24 cellular contexts compared by ENCODE assay signal in the genomic region with DNA sequence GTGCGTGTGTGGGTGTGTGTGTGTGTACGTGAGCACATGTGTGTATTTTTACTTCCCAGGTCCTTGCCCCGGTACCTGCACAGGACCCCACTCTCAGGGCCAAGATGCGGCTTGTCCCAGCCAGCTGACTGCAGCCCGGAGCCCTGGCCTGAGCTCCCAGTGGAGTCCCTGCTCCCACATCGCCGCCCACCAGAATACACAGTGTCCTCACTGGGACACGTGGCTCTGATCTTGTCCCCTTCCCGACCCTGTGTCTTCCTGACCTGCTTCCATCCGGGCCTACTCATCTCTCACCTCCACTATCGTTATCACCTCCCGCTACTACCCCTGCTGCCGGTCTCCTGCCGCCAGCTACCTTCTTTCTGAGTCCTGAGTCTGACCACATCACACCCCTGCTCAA.
DNase-seq lines count a peak whose midpoint lies in the region; ATAC-seq, FAIRE-seq and TF ChIP-seq lines count a peak whose summit lies in the region.
"Had no signal": no experiment of that assay in that cellular context is flagged by ENCODE, and none has a peak within 500 bp of the region (broad histone marks: within the 10 kb centered on the region; RNA-seq: fewer than 3 reads in every experiment).

No MANE protein-coding gene starts in this region.

- H3K27me3 ChIP-seq in HepG2 (ENCODE audit: control insufficient read depth in 1 of 2, insufficient read depth in 2 of 2, low read length in 2 of 2) = peaks cover 2 to 18% of the 10 kb centered on the region in 2 experiments; a peak in 3 of 5 replicates
- H3K27me3 ChIP-seq in neural progenitor cell = no peaks in the 10 kb centered on the region
- H3K27me3 ChIP-seq in esophagus squamous epithelium = no peaks in the 10 kb centered on the region
- H3K27me3 ChIP-seq: Peyer's patch, SJCRH30 had no signal

- H3K9ac ChIP-seq in HepG2 (ENCODE audit: insufficient read depth, low read depth, low read length) (no peak overlapping the region), neural progenitor cell (no peak overlapping the region)

- peak overlapping the region; percentile 31 for H3K4me3 Mint-ChIP-seq in neural progenitor cell
- no peak overlapping the region for H3K4me3 Mint-ChIP-seq in activated naive CD8-positive, alpha-beta T cell treated with anti-CD3 and anti-CD28 coated beads for 36 hours

- H3K27ac ChIP-seq in HepG2 (ENCODE audit: extremely low read length, insufficient read depth, low read length) (no peak overlapping the region), neural progenitor cell (no peak overlapping the region), esophagus squamous epithelium (no peak overlapping the region)
- H3K27ac ChIP-seq: Peyer's patch, SJCRH30 had no signal

- no peaks in the 10 kb centered on the region for H3K79me2 ChIP-seq in HepG2 (ENCODE audit: insufficient read depth, low read length)
- H3K79me2 ChIP-seq in neural progenitor cell (ENCODE audit: low read depth) = no peaks in the 10 kb centered on the region

- TF ChIP-seq CTCF in HepG2 (CRISPR knock-in tag; IDR thresholded peaks at IDR 0.05) (no peak), neural progenitor cell (IDR thresholded peaks at IDR 0.05) (no peak), esophagus squamous epithelium (IDR thresholded peaks at IDR 0.05) (no peak)

- H3K4me3 ChIP-seq in HepG2 (replicated peaks in 1 of 3; ENCODE audit: insufficient read depth in 1 of 3, low read depth in 2 of 3, low read length in 3 of 3) = no peak overlapping the region
- no peak overlapping the region for H3K4me3 ChIP-seq in neural progenitor cell
- H3K4me3 ChIP-seq in esophagus squamous epithelium = no peak overlapping the region
- H3K4me3 ChIP-seq: Peyer's patch, SJCRH30 had no signal

- H3K27ac Mint-ChIP-seq in neural progenitor cell = peak overlapping the region; percentile 44
- H3K27ac Mint-ChIP-seq in activated naive CD8-positive, alpha-beta T cell treated with anti-CD3 and anti-CD28 coated beads for 36 hours = no peak overlapping the region

- no peak overlapping the region for H2AFZ ChIP-seq in HepG2 (ENCODE audit: low read length)
- no peak overlapping the region for H2AFZ ChIP-seq in neural progenitor cell (replicated peaks)

- no peaks in the 10 kb centered on the region for H3K9me3 ChIP-seq in HepG2 (ENCODE audit: low read length)
- H3K9me3 ChIP-seq in neural progenitor cell (ENCODE audit: low read depth) = no peaks in the 10 kb centered on the region
- no peaks in the 10 kb centered on the region for H3K9me3 ChIP-seq in esophagus squamous epithelium
- H3K9me3 ChIP-seq: Peyer's patch, SJCRH30 had no signal

- H3K36me3 ChIP-seq in HepG2 (replicated peaks in 1 of 2; ENCODE audit: control insufficient read depth in 1 of 2, insufficient read depth in 2 of 2, low read length in 2 of 2) = no peaks in the 10 kb centered on the region
- no peaks in the 10 kb centered on the region for H3K36me3 ChIP-seq in neural progenitor cell
- H3K36me3 ChIP-seq in esophagus squamous epithelium = no peaks in the 10 kb centered on the region
- H3K36me3 ChIP-seq: Peyer's patch, SJCRH30 had no signal

- in situ Hi-C loops in HepG2 (cut with HindIII; ENCODE audit: extremely low pct_ligation_motif_present, low pct_unique_long_range_greater_than_20kb) = no loop called here

- CTCF ChIA-PET in HepG2 (lab: Yijun Ruan, JAX; ENCODE audit: low intra/inter-chr PET ratio, low total read pairs) = no interaction called here

- peaks cover 24% of the 10 kb centered on the region for H3K27me3 Mint-ChIP-seq in neural progenitor cell (ENCODE audit: insufficient read depth, low read depth)
- peaks cover 6% of the 10 kb centered on the region for H3K27me3 Mint-ChIP-seq in activated naive CD8-positive, alpha-beta T cell treated with anti-CD3 and anti-CD28 coated beads for 36 hours

- peaks cover 11% of the 10 kb centered on the region for H3F3A ChIP-seq in neural progenitor cell (ENCODE audit: low read depth)

- ATAC-seq in left cardiac atrium = no peak
- ATAC-seq in HepG2 = no peak
- no peak for ATAC-seq in GM21786 (IDR thresholded peaks at IDR 0.05; ENCODE audit: unreplicated experiment)

- no peak for TF ChIP-seq RAD21 in HepG2 (CRISPR knock-in tag; IDR thresholded peaks at IDR 0.05)

- FAIRE-seq in HepG2 (lab: Jason Lieb, UNC) = no peak
- FAIRE-seq: GM19239, HTR-8/SVneo had no signal

- H4K20me1 ChIP-seq in HepG2 (ENCODE audit: insufficient read depth, low read length) (no peaks in the 10 kb centered on the region), neural progenitor cell (ENCODE audit: low read depth) (no peaks in the 10 kb centered on the region)

- no TSS peak for BruUV-seq in HepG2 (replicated peaks; lab: Mats Ljungman, UMichigan)

- WGBS in HepG2 (ENCODE audit: low lambda C conversion rate) = 35% methylated on average over 11 of the region's 14 CpGs
- WGBS in esophagus squamous epithelium, 2 donors = 83 to 85% methylated on average over 13 of the region's 14 CpGs

- H3K4me1 Mint-ChIP-seq in neural progenitor cell = peaks cover 13% of the 10 kb centered on the region
- H3K4me1 Mint-ChIP-seq in activated naive CD8-positive, alpha-beta T cell treated with anti-CD3 and anti-CD28 coated beads for 36 hours = no peaks in the 10 kb centered on the region

- H3K9me3 Mint-ChIP-seq in neural progenitor cell = no peaks in the 10 kb centered on the region
- H3K9me3 Mint-ChIP-seq in activated naive CD8-positive, alpha-beta T cell treated with anti-CD3 and anti-CD28 coated beads for 36 hours = no peaks in the 10 kb centered on the region

- POLR2A ChIA-PET in HepG2 (lab: Yijun Ruan, JAX) = no interaction called here

- peak; percentile 71 for DNase-seq in cardiac septum (ENCODE audit: low spot score)
- DNase-seq in left cardiac atrium = no peak
- DNase-seq in HepG2 (ENCODE audit: low spot score) = no peak
- no peak for DNase-seq in neural progenitor cell (ENCODE audit: low spot score)
- DNase-seq in activated naive CD8-positive, alpha-beta T cell treated with anti-CD3 and anti-CD28 coated beads for 36 hours = no peak
- no peak for DNase-seq in esophagus squamous epithelium (lab: John Stamatoyannopoulos, UW)
- DNase-seq in NCI-H146 treated with DMSO at 0.1 percent for 48 hours (lab: John Stamatoyannopoulos, UW; ENCODE audit: unreplicated experiment) = no peak
- DNase-seq: AML-193; EL; GF-D8; H7; NCI-H1105; NCI-H146; NCI-H2029 treated with DMSO at 0.1 percent for 48 hours; NCI-H345; NCI-H524; NCI-H774; NK-92 treated with Interleukin-12 subunit alpha and Interleukin-12 subunit beta, amount 100 ng/mL, for 24 hours; SJCRH30 had no signal

- H3K36me3 Mint-ChIP-seq in neural progenitor cell = no peaks in the 10 kb centered on the region
- H3K36me3 Mint-ChIP-seq in activated naive CD8-positive, alpha-beta T cell treated with anti-CD3 and anti-CD28 coated beads for 36 hours = no peaks in the 10 kb centered on the region
- H3K36me3 Mint-ChIP-seq: IgD-negative memory B cell had no signal

- intact Hi-C loops in cardiac septum (cut with DNase I) (no loop called here), left cardiac atrium (cut with DNase I) (no loop called here), HepG2 (cut with micrococcal nuclease; ENCODE audit: unreplicated experiment) (no loop called here), esophagus squamous epithelium (cut with DNase I) (no loop called here)

- TF ChIP-seq POLR2A in HepG2 (IDR thresholded peaks at IDR 0.05; ENCODE audit: insufficient read depth in 1 of 2, low read depth in 2 of 2, low read length in 2 of 2) (no peak), esophagus squamous epithelium (IDR thresholded peaks at IDR 0.05) (no peak)

- TF ChIP-seq EP300 in HepG2 (IDR thresholded peaks at IDR 0.05; ENCODE audit: low read depth in 2 of 2, low read length in 2 of 2) (no peak), HepG2 (CRISPR knock-in tag; IDR thresholded peaks at IDR 0.05; ENCODE audit: borderline replicate concordance) (no peak)

- H3K4me2 ChIP-seq in HepG2 (ENCODE audit: low read depth, low read length) (no peak overlapping the region), neural progenitor cell (no peak overlapping the region)

- no peaks in the 10 kb centered on the region for H3K4me1 ChIP-seq in HepG2 (ENCODE audit: insufficient read depth, low read length)
- peaks cover 9% of the 10 kb centered on the region for H3K4me1 ChIP-seq in neural progenitor cell
- H3K4me1 ChIP-seq in esophagus squamous epithelium = no peaks in the 10 kb centered on the region
- H3K4me1 ChIP-seq: Peyer's patch, SJCRH30 had no signal

TF ChIP-seq in HepG2, 621 proteins besides CTCF, POLR2A, EP300 and RAD21:
- TF ChIP-seq MEIS1 (CRISPR knock-in tag; IDR thresholded peaks at IDR 0.05; ENCODE audit: borderline replicate concordance) (no peak), HNRNPK (IDR thresholded peaks at IDR 0.05; ENCODE audit: low read depth, low read length, poor library complexity, severe bottlenecking) (peak; percentile 40)
